Comparison of ENCODE assay signal across 1 cellular context in the genomic region with DNA sequence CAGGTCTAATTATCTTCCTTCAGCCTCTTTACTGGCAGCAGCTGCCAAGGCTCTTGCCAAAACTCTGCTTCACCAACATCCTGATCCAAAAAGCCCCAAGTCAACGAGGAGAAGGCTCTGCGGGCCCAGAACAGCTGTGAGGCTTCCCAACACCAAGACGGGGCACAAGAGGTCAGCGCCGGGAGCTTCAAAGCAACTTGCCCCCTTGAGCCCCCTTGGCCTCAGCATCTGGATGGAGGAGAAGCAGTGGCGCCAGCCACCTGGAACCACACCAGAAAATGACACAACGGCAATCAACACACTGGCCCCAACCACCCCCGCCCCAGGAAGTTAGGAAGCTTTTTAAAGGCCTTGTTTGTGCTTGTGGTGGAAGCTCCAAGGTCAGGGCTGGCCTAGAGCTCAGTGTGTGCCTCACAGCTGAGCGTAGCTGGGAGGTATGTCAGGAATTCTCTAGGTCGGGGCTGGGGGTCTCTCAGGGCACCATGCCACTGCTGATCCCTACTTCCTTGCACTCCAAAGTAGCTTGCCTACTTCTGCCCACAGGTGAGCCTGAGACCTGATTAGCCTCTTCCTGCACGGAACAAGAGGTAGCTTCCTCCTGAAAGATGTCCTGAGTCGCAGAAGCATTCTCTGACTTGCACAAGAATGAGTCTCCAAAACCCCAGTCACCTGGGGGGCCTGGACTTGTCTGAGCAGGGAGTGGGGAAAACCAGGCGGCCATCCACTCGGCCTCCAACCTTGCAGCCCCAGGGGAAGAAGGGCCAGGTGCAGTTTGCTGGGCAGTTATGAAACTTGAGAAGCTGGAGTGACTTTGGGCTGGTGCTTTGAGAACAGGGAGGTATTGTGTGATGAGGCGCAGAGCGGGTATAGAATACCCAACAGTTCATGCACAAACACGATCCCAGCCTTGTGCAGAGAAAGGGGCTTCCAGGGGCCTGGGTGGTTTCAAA.
A peak's percentile ranks its signal among the peaks of the same experiment; 100 is the strongest.
TF ChIP-seq lines count a peak whose summit lies in the region.

No MANE protein-coding gene starts in this region.

TF ChIP-seq in HepG2, 621 proteins besides CTCF, POLR2A, EP300 and RAD21 (continued from another document and continues in another):
- TF ChIP-seq, protein P1, sequence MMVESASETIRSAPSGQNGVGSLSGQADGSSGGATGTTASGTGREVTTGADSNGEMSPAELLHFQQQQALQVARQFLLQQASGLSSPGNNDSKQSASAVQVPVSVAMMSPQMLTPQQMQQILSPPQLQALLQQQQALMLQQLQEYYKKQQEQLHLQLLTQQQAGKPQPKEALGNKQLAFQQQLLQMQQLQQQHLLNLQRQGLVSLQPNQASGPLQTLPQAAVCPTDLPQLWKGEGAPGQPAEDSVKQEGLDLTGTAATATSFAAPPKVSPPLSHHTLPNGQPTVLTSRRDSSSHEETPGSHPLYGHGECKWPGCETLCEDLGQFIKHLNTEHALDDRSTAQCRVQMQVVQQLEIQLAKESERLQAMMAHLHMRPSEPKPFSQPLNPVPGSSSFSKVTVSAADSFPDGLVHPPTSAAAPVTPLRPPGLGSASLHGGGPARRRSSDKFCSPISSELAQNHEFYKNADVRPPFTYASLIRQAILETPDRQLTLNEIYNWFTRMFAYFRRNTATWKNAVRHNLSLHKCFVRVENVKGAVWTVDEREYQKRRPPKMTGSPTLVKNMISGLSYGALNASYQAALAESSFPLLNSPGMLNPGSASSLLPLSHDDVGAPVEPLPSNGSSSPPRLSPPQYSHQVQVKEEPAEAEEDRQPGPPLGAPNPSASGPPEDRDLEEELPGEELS (CRISPR knock-in tag; IDR thresholded peaks at IDR 0.05) = peak; percentile 86
- TF ChIP-seq GPN1 (CRISPR knock-in tag; IDR thresholded peaks at IDR 0.05; ENCODE audit: borderline replicate concordance) = no peak
- TF ChIP-seq RNF2 (conservative IDR thresholded peaks at IDR 0.05; ENCODE audit: low read depth) = no peak
- TF ChIP-seq ZNF543 (CRISPR knock-in tag; IDR thresholded peaks at IDR 0.05) = no peak
- no peak for TF ChIP-seq ZBTB20 (CRISPR knock-in tag; IDR thresholded peaks at IDR 0.05; ENCODE audit: borderline replicate concordance, low read depth)
- TF ChIP-seq NFAT5 (CRISPR knock-in tag; IDR thresholded peaks at IDR 0.05) = no peak
- TF ChIP-seq, protein P2, sequence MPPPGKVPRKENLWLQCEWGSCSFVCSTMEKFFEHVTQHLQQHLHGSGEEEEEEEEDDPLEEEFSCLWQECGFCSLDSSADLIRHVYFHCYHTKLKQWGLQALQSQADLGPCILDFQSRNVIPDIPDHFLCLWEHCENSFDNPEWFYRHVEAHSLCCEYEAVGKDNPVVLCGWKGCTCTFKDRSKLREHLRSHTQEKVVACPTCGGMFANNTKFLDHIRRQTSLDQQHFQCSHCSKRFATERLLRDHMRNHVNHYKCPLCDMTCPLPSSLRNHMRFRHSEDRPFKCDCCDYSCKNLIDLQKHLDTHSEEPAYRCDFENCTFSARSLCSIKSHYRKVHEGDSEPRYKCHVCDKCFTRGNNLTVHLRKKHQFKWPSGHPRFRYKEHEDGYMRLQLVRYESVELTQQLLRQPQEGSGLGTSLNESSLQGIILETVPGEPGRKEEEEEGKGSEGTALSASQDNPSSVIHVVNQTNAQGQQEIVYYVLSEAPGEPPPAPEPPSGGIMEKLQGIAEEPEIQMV (CRISPR knock-in tag; IDR thresholded peaks at IDR 0.05; ENCODE audit: low read depth) = peak; percentile 22; the same call in 1 of the 2 replicates
- TF ChIP-seq, protein P3, sequence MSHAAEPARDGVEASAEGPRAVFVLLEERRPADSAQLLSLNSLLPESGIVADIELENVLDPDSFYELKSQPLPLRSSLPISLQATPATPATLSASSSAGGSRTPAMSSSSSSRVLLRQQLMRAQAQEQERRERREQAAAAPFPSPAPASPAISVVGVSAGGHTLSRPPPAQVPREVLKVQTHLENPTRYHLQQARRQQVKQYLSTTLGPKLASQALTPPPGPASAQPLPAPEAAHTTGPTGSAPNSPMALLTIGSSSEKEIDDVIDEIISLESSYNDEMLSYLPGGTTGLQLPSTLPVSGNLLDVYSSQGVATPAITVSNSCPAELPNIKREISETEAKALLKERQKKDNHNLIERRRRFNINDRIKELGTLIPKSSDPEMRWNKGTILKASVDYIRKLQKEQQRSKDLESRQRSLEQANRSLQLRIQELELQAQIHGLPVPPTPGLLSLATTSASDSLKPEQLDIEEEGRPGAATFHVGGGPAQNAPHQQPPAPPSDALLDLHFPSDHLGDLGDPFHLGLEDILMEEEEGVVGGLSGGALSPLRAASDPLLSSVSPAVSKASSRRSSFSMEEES (CRISPR knock-in tag; IDR thresholded peaks at IDR 0.05) = no peak; the same call in 1 of the 2 replicates
- TF ChIP-seq TBP (CRISPR knock-in tag; IDR thresholded peaks at IDR 0.05) = no peak
- no peak for TF ChIP-seq CREBL2 (CRISPR knock-in tag; IDR thresholded peaks at IDR 0.05; ENCODE audit: borderline replicate concordance)
- TF ChIP-seq, protein P4, sequence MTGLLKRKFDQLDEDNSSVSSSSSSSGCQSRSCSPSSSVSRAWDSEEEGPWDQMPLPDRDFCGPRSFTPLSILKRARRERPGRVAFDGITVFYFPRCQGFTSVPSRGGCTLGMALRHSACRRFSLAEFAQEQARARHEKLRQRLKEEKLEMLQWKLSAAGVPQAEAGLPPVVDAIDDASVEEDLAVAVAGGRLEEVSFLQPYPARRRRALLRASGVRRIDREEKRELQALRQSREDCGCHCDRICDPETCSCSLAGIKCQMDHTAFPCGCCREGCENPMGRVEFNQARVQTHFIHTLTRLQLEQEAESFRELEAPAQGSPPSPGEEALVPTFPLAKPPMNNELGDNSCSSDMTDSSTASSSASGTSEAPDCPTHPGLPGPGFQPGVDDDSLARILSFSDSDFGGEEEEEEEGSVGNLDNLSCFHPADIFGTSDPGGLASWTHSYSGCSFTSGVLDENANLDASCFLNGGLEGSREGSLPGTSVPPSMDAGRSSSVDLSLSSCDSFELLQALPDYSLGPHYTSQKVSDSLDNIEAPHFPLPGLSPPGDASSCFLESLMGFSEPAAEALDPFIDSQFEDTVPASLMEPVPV (CRISPR knock-in tag; IDR thresholded peaks at IDR 0.05) = no peak
- no peak for TF ChIP-seq ZSCAN12 (CRISPR knock-in tag; IDR thresholded peaks at IDR 0.05)
- peak; percentile 59 for TF ChIP-seq GATAD2A (CRISPR knock-in tag; IDR thresholded peaks at IDR 0.05)
- TF ChIP-seq ZNF430 (CRISPR knock-in tag; IDR thresholded peaks at IDR 0.05) = no peak
- TF ChIP-seq, protein P5, sequence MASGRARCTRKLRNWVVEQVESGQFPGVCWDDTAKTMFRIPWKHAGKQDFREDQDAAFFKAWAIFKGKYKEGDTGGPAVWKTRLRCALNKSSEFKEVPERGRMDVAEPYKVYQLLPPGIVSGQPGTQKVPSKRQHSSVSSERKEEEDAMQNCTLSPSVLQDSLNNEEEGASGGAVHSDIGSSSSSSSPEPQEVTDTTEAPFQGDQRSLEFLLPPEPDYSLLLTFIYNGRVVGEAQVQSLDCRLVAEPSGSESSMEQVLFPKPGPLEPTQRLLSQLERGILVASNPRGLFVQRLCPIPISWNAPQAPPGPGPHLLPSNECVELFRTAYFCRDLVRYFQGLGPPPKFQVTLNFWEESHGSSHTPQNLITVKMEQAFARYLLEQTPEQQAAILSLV (CRISPR knock-in tag; IDR thresholded peaks at IDR 0.05; ENCODE audit: borderline replicate concordance) = no peak
- no peak for TF ChIP-seq KMT2B (CRISPR knock-in tag; IDR thresholded peaks at IDR 0.05)
- no peak for TF ChIP-seq XRCC5 (optimal IDR thresholded peaks at IDR 0.05; ENCODE audit: low read length)
- no peak for TF ChIP-seq ZNF724P (CRISPR knock-in tag; IDR thresholded peaks at IDR 0.05; ENCODE audit: borderline replicate concordance)
- no peak for TF ChIP-seq ATRX (CRISPR knock-in tag; IDR thresholded peaks at IDR 0.05; ENCODE audit: borderline replicate concordance)
- TF ChIP-seq, protein P6, sequence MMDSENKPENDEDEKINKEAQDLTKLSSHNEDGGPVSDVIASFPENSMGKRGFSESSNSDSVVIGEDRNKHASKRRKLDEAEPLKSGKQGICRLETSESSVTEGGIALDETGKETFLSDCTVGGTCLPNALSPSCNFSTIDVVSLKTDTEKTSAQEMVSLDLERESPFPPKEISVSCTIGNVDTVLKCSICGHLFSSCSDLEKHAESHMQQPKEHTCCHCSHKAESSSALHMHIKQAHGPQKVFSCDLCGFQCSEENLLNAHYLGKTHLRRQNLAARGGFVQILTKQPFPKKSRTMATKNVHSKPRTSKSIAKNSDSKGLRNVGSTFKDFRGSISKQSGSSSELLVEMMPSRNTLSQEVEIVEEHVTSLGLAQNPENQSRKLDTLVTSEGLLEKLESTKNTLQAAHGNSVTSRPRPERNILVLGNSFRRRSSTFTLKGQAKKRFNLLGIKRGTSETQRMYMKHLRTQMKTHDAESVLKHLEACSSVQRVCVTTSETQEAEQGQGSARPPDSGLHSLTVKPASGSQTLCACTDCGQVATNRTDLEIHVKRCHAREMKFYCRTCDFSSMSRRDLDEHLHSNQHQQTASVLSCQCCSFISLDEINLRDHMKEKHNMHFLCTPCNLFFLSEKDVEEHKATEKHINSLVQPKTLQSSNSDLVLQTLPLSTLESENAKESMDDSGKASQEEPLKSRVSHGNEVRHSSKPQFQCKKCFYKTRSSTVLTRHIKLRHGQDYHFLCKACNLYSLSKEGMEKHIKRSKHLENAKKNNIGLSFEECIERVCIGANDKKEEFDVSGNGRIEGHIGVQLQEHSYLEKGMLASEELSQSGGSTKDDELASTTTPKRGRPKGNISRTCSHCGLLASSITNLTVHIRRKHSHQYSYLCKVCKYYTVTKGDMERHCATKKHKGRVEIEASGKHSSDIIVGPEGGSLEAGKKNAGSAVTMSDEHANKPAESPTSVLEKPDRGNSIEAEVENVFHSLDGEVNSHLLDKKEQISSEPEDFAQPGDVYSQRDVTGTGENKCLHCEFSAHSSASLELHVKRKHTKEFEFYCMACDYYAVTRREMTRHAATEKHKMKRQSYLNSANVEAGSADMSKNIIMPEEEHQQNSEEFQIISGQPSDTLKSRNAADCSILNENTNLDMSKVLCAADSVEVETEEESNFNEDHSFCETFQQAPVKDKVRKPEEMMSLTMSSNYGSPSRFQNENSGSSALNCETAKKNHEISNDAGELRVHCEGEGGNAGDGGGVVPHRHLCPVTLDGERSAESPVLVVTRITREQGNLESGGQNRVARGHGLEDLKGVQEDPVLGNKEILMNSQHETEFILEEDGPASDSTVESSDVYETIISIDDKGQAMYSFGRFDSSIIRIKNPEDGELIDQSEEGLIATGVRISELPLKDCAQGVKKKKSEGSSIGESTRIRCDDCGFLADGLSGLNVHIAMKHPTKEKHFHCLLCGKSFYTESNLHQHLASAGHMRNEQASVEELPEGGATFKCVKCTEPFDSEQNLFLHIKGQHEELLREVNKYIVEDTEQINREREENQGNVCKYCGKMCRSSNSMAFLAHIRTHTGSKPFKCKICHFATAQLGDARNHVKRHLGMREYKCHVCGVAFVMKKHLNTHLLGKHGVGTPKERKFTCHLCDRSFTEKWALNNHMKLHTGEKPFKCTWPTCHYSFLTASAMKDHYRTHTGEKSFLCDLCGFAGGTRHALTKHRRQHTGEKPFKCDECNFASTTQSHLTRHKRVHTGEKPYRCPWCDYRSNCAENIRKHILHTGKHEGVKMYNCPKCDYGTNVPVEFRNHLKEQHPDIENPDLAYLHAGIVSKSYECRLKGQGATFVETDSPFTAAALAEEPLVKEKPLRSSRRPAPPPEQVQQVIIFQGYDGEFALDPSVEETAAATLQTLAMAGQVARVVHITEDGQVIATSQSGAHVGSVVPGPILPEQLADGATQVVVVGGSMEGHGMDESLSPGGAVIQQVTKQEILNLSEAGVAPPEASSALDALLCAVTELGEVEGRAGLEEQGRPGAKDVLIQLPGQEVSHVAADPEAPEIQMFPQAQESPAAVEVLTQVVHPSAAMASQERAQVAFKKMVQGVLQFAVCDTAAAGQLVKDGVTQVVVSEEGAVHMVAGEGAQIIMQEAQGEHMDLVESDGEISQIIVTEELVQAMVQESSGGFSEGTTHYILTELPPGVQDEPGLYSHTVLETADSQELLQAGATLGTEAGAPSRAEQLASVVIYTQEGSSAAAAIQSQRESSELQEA (CRISPR knock-in tag; IDR thresholded peaks at IDR 0.05; ENCODE audit: not compliant biosample characterization) = no peak
- TF ChIP-seq ZNF550 (CRISPR knock-in tag; IDR thresholded peaks at IDR 0.05; ENCODE audit: borderline replicate concordance) = no peak
- no peak for TF ChIP-seq BRD4 (CRISPR knock-in tag; IDR thresholded peaks at IDR 0.05)
- no peak for TF ChIP-seq ZFP41 (CRISPR knock-in tag; IDR thresholded peaks at IDR 0.05; ENCODE audit: borderline replicate concordance)
- TF ChIP-seq HNRNPH1 (optimal IDR thresholded peaks at IDR 0.05; ENCODE audit: low read depth, low read length) = no peak
- peak; percentile 66; the same call in 1 of the 2 replicates for TF ChIP-seq ZNF747 (CRISPR knock-in tag; IDR thresholded peaks at IDR 0.05; ENCODE audit: borderline replicate concordance)
- no peak for TF ChIP-seq ZNF260 (CRISPR knock-in tag; IDR thresholded peaks at IDR 0.05; ENCODE audit: borderline replicate concordance, low read depth)
- TF ChIP-seq ZNF792 (CRISPR knock-in tag; IDR thresholded peaks at IDR 0.05) = no peak
